ENCODE assay signal across 8 cellular contexts in genomic region chr2:152648336-152648735, GRCh38.
A peak's percentile ranks its signal among the peaks of the same experiment; 100 is the strongest.
DNase-seq lines count a peak whose midpoint lies in the region; ATAC-seq and TF ChIP-seq lines count a peak whose summit lies in the region.

No MANE protein-coding gene starts in this region.

- peaks cover 3% of the 10 kb centered on the region for H3K4me1 Mint-ChIP-seq in activated T-helper 2 cell treated with anti-CD3 and anti-CD28 coated beads, Interferon-gamma antibody, Interleukin-2, Interleukin-4, amounts not matched to agents 10 μg/mL and 5 μg/mL and 100 μg/mL, durations not matched to agents 14 hours and 24 hours and 36 hours (ENCODE audit: low read depth)

- ATAC-seq in HG03135 (IDR thresholded peaks at IDR 0.05; ENCODE audit: unreplicated experiment), result peak; percentile 52

- intact Hi-C loops in uterus (cut with DNase I; ENCODE audit: low total_unique reads), result no loop called here
- intact Hi-C loops in activated T-helper 2 cell treated with anti-CD3 and anti-CD28 coated beads, Interferon-gamma antibody, Interleukin-2, Interleukin-4, amounts not matched to agents 10 μg/mL and 5 μg/mL and 100 μg/mL, durations not matched to agents 14 hours and 24 hours and 36 hours (cut with micrococcal nuclease), result no loop called here

- peak; percentile 8 for DNase-seq in AG10803 (ENCODE audit: low read depth)
- DNase-seq in brain microvascular endothelial cell, result no peak
- DNase-seq in medulla oblongata (ENCODE audit: extremely low spot score), result peak; percentile 31
- DNase-seq in C1 segment of cervical spinal cord (lab: John Stamatoyannopoulos, UW), result no peak
- DNase-seq in uterus, result no peak
- DNase-seq in Peyer's patch, result no peak
- DNase-seq in activated T-helper 2 cell treated with anti-CD3 and anti-CD28 coated beads, Interferon-gamma antibody, Interleukin-2, Interleukin-4, amounts not matched to agents 10 μg/mL and 5 μg/mL and 100 μg/mL, durations not matched to agents 14 hours and 24 hours and 36 hours (ENCODE audit: low spot score), result no peak

- H3K27me3 ChIP-seq in brain microvascular endothelial cell (replicated peaks), result no peaks in the 10 kb centered on the region
- H3K27me3 ChIP-seq in uterus, result no peaks in the 10 kb centered on the region
- H3K27me3 ChIP-seq in Peyer's patch, result no peaks in the 10 kb centered on the region

- H3K4me3 Mint-ChIP-seq in activated T-helper 2 cell treated with anti-CD3 and anti-CD28 coated beads, Interferon-gamma antibody, Interleukin-2, Interleukin-4, amounts not matched to agents 10 μg/mL and 5 μg/mL and 100 μg/mL, durations not matched to agents 14 hours and 24 hours and 36 hours (ENCODE audit: low read depth), result no peak overlapping the region

- no peaks in the 10 kb centered on the region for H3K27me3 Mint-ChIP-seq in activated T-helper 2 cell treated with anti-CD3 and anti-CD28 coated beads, Interferon-gamma antibody, Interleukin-2, Interleukin-4, amounts not matched to agents 10 μg/mL and 5 μg/mL and 100 μg/mL, durations not matched to agents 14 hours and 24 hours and 36 hours (ENCODE audit: low read depth)

- no peaks in the 10 kb centered on the region for H3K9me3 Mint-ChIP-seq in activated T-helper 2 cell treated with anti-CD3 and anti-CD28 coated beads, Interferon-gamma antibody, Interleukin-2, Interleukin-4, amounts not matched to agents 10 μg/mL and 5 μg/mL and 100 μg/mL, durations not matched to agents 14 hours and 24 hours and 36 hours

- H3K36me3 ChIP-seq in brain microvascular endothelial cell (replicated peaks) (peaks cover 18% of the 10 kb centered on the region), uterus (no peaks in the 10 kb centered on the region), Peyer's patch (peaks cover 0 to 23% (median 0%) of the 10 kb centered on the region in 3 donors)

- H3K9me3 ChIP-seq in uterus, result no peaks in the 10 kb centered on the region
- H3K9me3 ChIP-seq in Peyer's patch, result no peaks in the 10 kb centered on the region

- no peak overlapping the region for H3K27ac Mint-ChIP-seq in activated T-helper 2 cell treated with anti-CD3 and anti-CD28 coated beads, Interferon-gamma antibody, Interleukin-2, Interleukin-4, amounts not matched to agents 10 μg/mL and 5 μg/mL and 100 μg/mL, durations not matched to agents 14 hours and 24 hours and 36 hours

- peaks cover 32% of the 10 kb centered on the region for H3K36me3 Mint-ChIP-seq in activated T-helper 2 cell treated with anti-CD3 and anti-CD28 coated beads, Interferon-gamma antibody, Interleukin-2, Interleukin-4, amounts not matched to agents 10 μg/mL and 5 μg/mL and 100 μg/mL, durations not matched to agents 14 hours and 24 hours and 36 hours (ENCODE audit: low read depth)

- H3K4me3 ChIP-seq in AG10803 (ENCODE audit: low read length) (no peak overlapping the region), brain microvascular endothelial cell (ENCODE audit: low read depth, low read length) (no peak overlapping the region), uterus (no peak overlapping the region), Peyer's patch (no peak overlapping the region)

- TF ChIP-seq CTCF in AG10803 (conservative IDR thresholded peaks at IDR 0.05; ENCODE audit: low read length), result peak; percentile 39
- TF ChIP-seq CTCF in brain microvascular endothelial cell (IDR thresholded peaks at IDR 0.05; ENCODE audit: low read depth, low read length, missing control alignments), result peak; percentile 23
- peak in 2 of 4 experiments; percentile 14 to 21 for TF ChIP-seq CTCF in uterus (IDR thresholded peaks at IDR 0.05)
- TF ChIP-seq CTCF in Peyer's patch (IDR thresholded peaks at IDR 0.05), result peak in 3 of 6 experiments; percentile 20 to 24 (median 22)

- H3K4me1 ChIP-seq in uterus (peaks cover 0 to 11% of the 10 kb centered on the region in 2 donors), Peyer's patch (peaks cover 0 to 8% (median 0%) of the 10 kb centered on the region in 4 donors)

- in situ Hi-C loops in brain microvascular endothelial cell (cut with HindIII; ENCODE audit: low pct_ligation_motif_present, low sequenced_read_pairs), result loop anchor here (25.0 kb wide), 1 partner anchor 461 kb away; the partner anchor contains the start of gene STAM2

- H3K27ac ChIP-seq in brain microvascular endothelial cell (no peak overlapping the region), uterus (peak overlapping the region in 1 of 2 donors; percentile 49), Peyer's patch (peak overlapping the region in 1 of 4 donors; percentile 32)

- TF ChIP-seq POLR2A in uterus (IDR thresholded peaks at IDR 0.05) (no peak), Peyer's patch (IDR thresholded peaks at IDR 0.05) (no peak)

Comparison
In these comparisons a context has a peak if more than half of its experiments do, and no peak if none do; other contexts are left out.
1. DNase-seq: peak in AG10803 (single experiment) and medulla oblongata (single experiment); none in brain microvascular endothelial cell (single experiment), C1 segment of cervical spinal cord (0 of 14), uterus (0 of 2), Peyer's patch (0 of 3) and activated T-helper 2 cell treated with anti-CD3 and anti-CD28 coated beads, Interferon-gamma antibody, Interleukin-2, Interleukin-4, amounts not matched to agents 10 μg/mL and 5 μg/mL and 100 μg/mL, durations not matched to agents 14 hours and 24 hours and 36 hours (single experiment).